In the genomic region with DNA sequence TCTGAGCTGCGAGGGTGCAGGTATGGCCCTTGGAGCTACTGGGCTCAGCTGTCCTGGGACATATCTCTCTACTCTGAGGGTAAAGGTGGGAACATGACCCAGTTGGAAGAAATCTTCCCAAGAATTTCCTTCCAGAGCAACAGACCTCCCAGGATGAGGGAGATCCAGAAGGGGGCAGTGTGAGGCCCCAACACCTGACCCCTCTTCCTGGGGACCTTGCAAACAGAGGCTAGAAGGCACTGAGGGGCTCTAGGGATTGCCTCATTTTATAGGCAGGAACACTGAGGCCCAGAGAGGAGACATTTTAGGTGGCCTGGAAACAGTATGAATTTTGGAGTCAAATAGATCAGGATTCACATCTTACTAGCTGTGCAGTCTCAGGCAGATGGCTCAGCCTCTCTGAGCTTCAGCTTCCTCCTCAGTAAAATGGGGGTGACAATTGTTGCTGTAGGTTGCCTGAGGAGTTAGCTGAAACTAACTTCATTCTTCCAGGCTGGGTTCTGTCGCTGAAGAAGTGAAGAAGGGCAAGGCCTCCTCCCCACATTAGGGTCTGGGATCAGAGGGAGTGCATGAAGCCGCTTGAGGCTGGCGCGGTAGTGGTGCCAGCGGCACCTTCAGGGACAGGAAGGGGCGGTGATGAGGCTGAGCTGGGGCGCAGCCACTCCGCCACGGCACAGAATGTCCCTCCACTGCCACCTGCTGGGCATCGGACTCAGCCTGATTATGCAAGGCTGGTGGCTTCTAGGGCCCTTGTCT, we compare ENCODE assay signal across 8 cellular contexts. TPM values are rescaled to one million over a fixed set of nuclear protein-coding genes. Genes with fewer than 3 reads are reported as not detected.
A peak's percentile ranks its signal among the peaks of the same experiment; 100 is the strongest.
DNase-seq lines count a peak whose midpoint lies in the region; ATAC-seq and TF ChIP-seq lines count a peak whose summit lies in the region.

No MANE protein-coding gene starts in this region.

- H4K20me1 ChIP-seq in BLaER1 (no peaks in the 10 kb centered on the region), OCI-LY7 (ENCODE audit: insufficient read depth, low read length) (no peaks in the 10 kb centered on the region)

- H3K4me1 ChIP-seq in BLaER1 (no peaks in the 10 kb centered on the region), OCI-LY7 (ENCODE audit: insufficient read depth, low read length, poor library complexity, severe bottlenecking) (no peaks in the 10 kb centered on the region), esophagus muscularis mucosa (peaks cover 2 to 9% (median 4%) of the 10 kb centered on the region in 4 donors)
- no peaks in the 10 kb centered on the region for H3K4me1 ChIP-seq in naive thymus-derived CD4-positive, alpha-beta T cell (ENCODE audit: control insufficient read depth in 2 of 2, insufficient read depth in 2 of 2, low read length in 2 of 2)

- no peak for TF ChIP-seq POLR2A in esophagus muscularis mucosa (IDR thresholded peaks at IDR 0.05; ENCODE audit: low read depth)

- peak; percentile 91 for ATAC-seq in GM19372 (IDR thresholded peaks at IDR 0.05; ENCODE audit: low read depth, unreplicated experiment)
- peak; percentile 94 for ATAC-seq in naive thymus-derived CD4-positive, alpha-beta T cell

- BruUV-seq in OCI-LY7 (replicated peaks; lab: Mats Ljungman, UMichigan): no TSS peak

- H3K27me3 Mint-ChIP-seq in naive thymus-derived CD4-positive, alpha-beta T cell: peaks cover 0 to 6% (median 0%) of the 10 kb centered on the region in 5 donors

- H3K9me3 ChIP-seq in BLaER1 (no peaks in the 10 kb centered on the region), OCI-LY7 (ENCODE audit: low read length) (no peaks in the 10 kb centered on the region), esophagus muscularis mucosa (no peaks in the 10 kb centered on the region)
- no peaks in the 10 kb centered on the region for H3K9me3 ChIP-seq in naive thymus-derived CD4-positive, alpha-beta T cell (ENCODE audit: control insufficient read depth in 2 of 3, low read length in 3 of 3)

- H3K79me2 ChIP-seq in OCI-LY7 (ENCODE audit: insufficient read depth, low read depth, low read length): no peaks in the 10 kb centered on the region

- H3K4me3 ChIP-seq in BLaER1 (no peak overlapping the region), OCI-LY7 (ENCODE audit: low read depth, low read length, poor library complexity, severe bottlenecking) (no peak overlapping the region), esophagus muscularis mucosa (peak overlapping the region in 1 of 4 donors; percentile 35)
- H3K4me3 ChIP-seq in naive thymus-derived CD4-positive, alpha-beta T cell (ENCODE audit: low read length): peak overlapping the region; percentile 45

- H3K27me3 ChIP-seq in BLaER1 (no peaks in the 10 kb centered on the region), esophagus muscularis mucosa (peaks cover 0 to 30% (median 0%) of the 10 kb centered on the region in 4 donors)
- no peaks in the 10 kb centered on the region for H3K27me3 ChIP-seq in naive thymus-derived CD4-positive, alpha-beta T cell (ENCODE audit: control insufficient read depth in 2 of 2, insufficient read depth in 2 of 2, low read length in 2 of 2)

- CTCF ChIA-PET in OCI-LY7 (lab: Charles Lee; ENCODE audit: unreplicated experiment): interaction anchor here (0.5 kb wide), 2 partner anchors 25 to 44 kb away, joined by 3 to 4 read pairs; no protein-coding TSS in a partner anchor
- CTCF ChIA-PET in naive thymus-derived CD4-positive, alpha-beta T cell (lab: Charles Lee): interaction anchor here (0.7 to 3.2 kb wide), 14 partner anchors 18 to 432 kb away, joined by 3 to 26 read pairs (median 6); no protein-coding TSS in a partner anchor

- no peaks in the 10 kb centered on the region for H3K36me3 ChIP-seq in BLaER1
- no peaks in the 10 kb centered on the region for H3K36me3 ChIP-seq in OCI-LY7 (ENCODE audit: insufficient read depth, low read length)
- H3K36me3 ChIP-seq in esophagus muscularis mucosa: no peaks in the 10 kb centered on the region
- H3K36me3 ChIP-seq in naive thymus-derived CD4-positive, alpha-beta T cell (ENCODE audit: control insufficient read depth in 2 of 3, insufficient read depth in 3 of 3, low read length in 3 of 3): no peaks in the 10 kb centered on the region

- peak; percentile 79 for TF ChIP-seq CTCF in OCI-LY7 (conservative IDR thresholded peaks at IDR 0.05; ENCODE audit: low read length)
- peak; percentile 68 to 87 (median 84) for TF ChIP-seq CTCF in esophagus muscularis mucosa (IDR thresholded peaks at IDR 0.05)

- H3K9me3 Mint-ChIP-seq in naive thymus-derived CD4-positive, alpha-beta T cell: peaks cover 0 to 2% (median 0%) of the 10 kb centered on the region in 11 donors

- H2AFZ ChIP-seq in OCI-LY7 (ENCODE audit: low read length): peak overlapping the region; percentile 68

- H3K4me2 ChIP-seq in BLaER1: peak overlapping the region; percentile 56
- H3K4me2 ChIP-seq in OCI-LY7 (ENCODE audit: low read length): peak overlapping the region; percentile 37; the same call in 1 of the 2 replicates

- peaks cover 0 to 9% (median 4%) of the 10 kb centered on the region in 7 donors for H3K4me1 Mint-ChIP-seq in naive thymus-derived CD4-positive, alpha-beta T cell

- DNase-seq in HT-29 (ENCODE audit: low spot score) (peak; percentile 94), OCI-LY7 (ENCODE audit: low spot score) (peak; percentile 71), activated T-cell treated with anti-CD3 and anti-CD28 coated beads for 48 hours (ENCODE audit: low read depth) (peak; percentile 84), esophagus muscularis mucosa (ENCODE audit: extremely low spot score) (no peak)
- DNase-seq in naive thymus-derived CD4-positive, alpha-beta T cell: peak; percentile 60 to 86 (median 79)
- DNase-seq in stimulated activated CD8-positive, alpha-beta memory T cell treated with anti-CD3 and anti-CD28 coated beads, Interleukin-7, amount 100 ng/mL, for 24 hours (ENCODE audit: low read depth): peak; percentile 85

- H3K36me3 Mint-ChIP-seq in naive thymus-derived CD4-positive, alpha-beta T cell: no peaks in the 10 kb centered on the region

- no peaks in the 10 kb centered on the region for H3K9me2 ChIP-seq in OCI-LY7 (ENCODE audit: insufficient read depth, low read length)

- TF ChIP-seq EP300 in esophagus muscularis mucosa (IDR thresholded peaks at IDR 0.05): no peak

- peak overlapping the region; percentile 28 to 86 (median 76) for H3K4me3 Mint-ChIP-seq in naive thymus-derived CD4-positive, alpha-beta T cell

- no peak overlapping the region for H3K9ac ChIP-seq in BLaER1

- intact Hi-C loops in OCI-LY7 (cut with micrococcal nuclease; ENCODE audit: unreplicated experiment): loop anchor here (1.0 to 10.0 kb wide), 4 partner anchors 113 to 430 kb away; no protein-coding TSS in a partner anchor
- intact Hi-C loops in esophagus muscularis mucosa (cut with DNase I): loop anchor here (5.0 kb wide), 2 partner anchors 136 to 216 kb away; no protein-coding TSS in a partner anchor
- intact Hi-C loops in naive thymus-derived CD4-positive, alpha-beta T cell (cut with micrococcal nuclease): loop anchor here (1.0 kb wide), 9 partner anchors 74 to 431 kb away; a partner anchor contains a TSS

- WGBS in esophagus muscularis mucosa: 16% methylated on average over 4 of the region's 11 CpGs

- no peak overlapping the region for H3K27ac ChIP-seq in BLaER1
- H3K27ac ChIP-seq in OCI-LY7 (ENCODE audit: low read depth, low read length, poor library complexity, severe bottlenecking): no peak overlapping the region
- H3K27ac ChIP-seq in esophagus muscularis mucosa (replicated peaks in 1 of 4): no peak overlapping the region
- H3K27ac ChIP-seq in naive thymus-derived CD4-positive, alpha-beta T cell (ENCODE audit: low read depth, low read length): no peak overlapping the region

- H3K27ac Mint-ChIP-seq in naive thymus-derived CD4-positive, alpha-beta T cell: peak overlapping the region in 3 of 9 donors; percentile 16 to 48 (median 18)

- POLR2A ChIA-PET in OCI-LY7 (lab: Charles Lee): no interaction called here
- POLR2A ChIA-PET in naive thymus-derived CD4-positive, alpha-beta T cell (lab: Charles Lee): interaction anchor here (0.7 to 1.2 kb wide), 2 partner anchors 39 to 426 kb away, joined by 3 to 4 read pairs; no protein-coding TSS in a partner anchor

RNA-seq across cellular contexts. Expression of a gene that starts 11.4 kb away (rescaled TPM):
- 0.13 TPM in 1 of 2 replicates, not detected in the other for total RNA-seq in HT-29 (2014; rRNA removed; shearing (Covaris generic))
- not detected in 2 replicates for total RNA-seq in OCI-LY7 (2014; rRNA removed; shearing (Covaris generic))
- not detected in 2 replicates for total RNA-seq in OCI-LY7 (2022)
- total RNA-seq in esophagus muscularis mucosa: under 1 TPM in 1 of 4 donors, not detected in 3; 0.17 TPM
- total RNA-seq in naive thymus-derived CD4-positive, alpha-beta T cell: under 1 TPM in 1 of 5 experiments, not detected in 4; 0.72 TPM
- polyA plus RNA-seq in naive thymus-derived CD4-positive, alpha-beta T cell: not detected

RNA-seq across cellular contexts. Expression of a gene that starts 19.7 kb away (rescaled TPM):
- not detected in 2 replicates for total RNA-seq in HT-29 (2014; rRNA removed; shearing (Covaris generic))
- total RNA-seq in OCI-LY7 (2014; rRNA removed; shearing (Covaris generic)): not detected in 2 replicates
- total RNA-seq in OCI-LY7 (2022) (not detected in 2 replicates), esophagus muscularis mucosa (not detected)
- total RNA-seq in naive thymus-derived CD4-positive, alpha-beta T cell: not detected
- not detected for polyA plus RNA-seq in naive thymus-derived CD4-positive, alpha-beta T cell
